Comparison of ENCODE assay signal across 9 cellular contexts in genomic region chr3:179376474-179376873, GRCh38.
"Had no signal": no experiment of that assay in that cellular context is flagged by ENCODE, and none has a peak within 500 bp of the region (broad histone marks: within the 10 kb centered on the region; RNA-seq: fewer than 3 reads in every experiment).

No MANE protein-coding gene starts in this region.

- H3K27me3 Mint-ChIP-seq: IgD-negative memory B cell had no signal

- H3K4me3 Mint-ChIP-seq: GM23338, HFFc6, IgD-negative memory B cell had no signal

- H3K4me1 Mint-ChIP-seq: GM23338, IgD-negative memory B cell had no signal

- H3K9me3 Mint-ChIP-seq: GM23338, HFFc6, IgD-negative memory B cell had no signal

- H3K4me1 ChIP-seq: HAP-1 had no signal

- H3K9me3 ChIP-seq: HAP-1 had no signal

- H3K27ac ChIP-seq: HL-60 had no signal

- H3K4me3 ChIP-seq: GM23338, HAP-1 had no signal

- H3K27ac Mint-ChIP-seq: GM23338, HFFc6, IgD-negative memory B cell had no signal

- DNase-seq: H7, HFFc6, KG1 had no signal

- ATAC-seq: GM23338, HCT116, HepG2 had no signal
